Comparison of ENCODE assay signal across 8 cellular contexts in genomic region chr2:117980783-117981676, GRCh38. TPM values are rescaled to one million over a fixed set of nuclear protein-coding genes. Genes with fewer than 3 reads are reported as not detected.
DNase-seq lines count a peak whose midpoint lies in the region; ATAC-seq and TF ChIP-seq lines count a peak whose summit lies in the region.

No MANE protein-coding gene starts in this region.

- ATAC-seq in foreskin keratinocyte, result peak; percentile 88
- peak; percentile 83 to 85 for ATAC-seq in gastrocnemius medialis

- peak; percentile 95 for DNase-seq in ELR (ENCODE audit: low read depth)
- DNase-seq in SK-MEL-5 (ENCODE audit: low read depth, low spot score), result peak; percentile 18
- DNase-seq in foreskin keratinocyte, result peak; percentile 95 to 96
- DNase-seq in gastrocnemius medialis, result no peak
- DNase-seq in NCI-H2171 treated with DMSO at 0.1 percent for 48 hours (lab: John Stamatoyannopoulos, UW), result no peak
- DNase-seq in germinal center (ENCODE audit: low spot score), result no peak
- no peak for DNase-seq in Kasumi-1 (lab: John Stamatoyannopoulos, UW)
- DNase-seq in activated naive CD4-positive, alpha-beta T cell (lab: John Stamatoyannopoulos, UW), result no peak

- H3K4me1 ChIP-seq in foreskin keratinocyte (peaks cover 28% of the 10 kb centered on the region), gastrocnemius medialis (peaks cover 0 to 4% of the 10 kb centered on the region in 2 donors)

- in situ Hi-C loops in SK-MEL-5 (cut with HindIII; ENCODE audit: low pct_unique_long_range_greater_than_20kb, low sequenced_read_pairs) (no loop called here), gastrocnemius medialis (cut with MboI; ENCODE audit: low sequenced_read_pairs in 4 of 4) (no loop called here)

- H3K27ac ChIP-seq in foreskin keratinocyte (peak overlapping the region; percentile 94), gastrocnemius medialis (peak overlapping the region in 2 of 4 donors; percentile 11 to 35)

- H3K9me3 ChIP-seq in gastrocnemius medialis, result no peaks in the 10 kb centered on the region

- TF ChIP-seq CTCF in foreskin keratinocyte (conservative IDR thresholded peaks at IDR 0.05) (no peak), gastrocnemius medialis (IDR thresholded peaks at IDR 0.05 in 4 of 5, conservative IDR thresholded peaks at IDR 0.05 in 1 of 5) (no peak)

- H3K27me3 ChIP-seq in foreskin keratinocyte, result no peaks in the 10 kb centered on the region
- H3K27me3 ChIP-seq in gastrocnemius medialis, result no peaks in the 10 kb centered on the region

- H3K36me3 ChIP-seq in gastrocnemius medialis, result peaks cover 3 to 11% of the 10 kb centered on the region in 2 donors

- TF ChIP-seq POLR2A in gastrocnemius medialis (IDR thresholded peaks at IDR 0.05), result no peak

- intact Hi-C loops in gastrocnemius medialis (cut with DNase I; ENCODE audit: low total_unique reads), result no loop called here

- no peak overlapping the region for H3K4me3 ChIP-seq in gastrocnemius medialis

RNA-seq across cellular contexts. Expression of gene CCDC93, which starts 32.8 kb away (rescaled TPM):
- 20.9 and 22.2 TPM in 2 replicates for total RNA-seq in SK-MEL-5 (2014; rRNA removed; shearing (Covaris generic))
- polyA plus RNA-seq in SK-MEL-5 (2015; cell fraction: cytosol; rRNA removed), result 8.6 and 40.2 TPM in 2 replicates
- 301 and 357 TPM in 2 replicates for polyA plus RNA-seq in SK-MEL-5 (2015; cell fraction: nucleus; rRNA removed)
- 16.8 and 25.0 TPM in 2 replicates for total RNA-seq in foreskin keratinocyte
- 3.5 and 6.4 TPM in 2 replicates for polyA plus RNA-seq in foreskin keratinocyte
- total RNA-seq in gastrocnemius medialis, result 10 to 100 TPM in 3 of 4 donors, 1 to 10 TPM in 1; 9.6 to 13.6 (median 12.8) TPM

Comparison
In these comparisons a context has a peak if more than half of its experiments do, and no peak if none do; other contexts are left out.
1. DNase-seq: peak in ELR (single experiment), SK-MEL-5 (single experiment) and foreskin keratinocyte (2 of 2); none in gastrocnemius medialis (0 of 2), NCI-H2171 treated with DMSO at 0.1 percent for 48 hours (single experiment), germinal center (single experiment), Kasumi-1 (0 of 2) and activated naive CD4-positive, alpha-beta T cell (0 of 4).